In the genomic region with DNA sequence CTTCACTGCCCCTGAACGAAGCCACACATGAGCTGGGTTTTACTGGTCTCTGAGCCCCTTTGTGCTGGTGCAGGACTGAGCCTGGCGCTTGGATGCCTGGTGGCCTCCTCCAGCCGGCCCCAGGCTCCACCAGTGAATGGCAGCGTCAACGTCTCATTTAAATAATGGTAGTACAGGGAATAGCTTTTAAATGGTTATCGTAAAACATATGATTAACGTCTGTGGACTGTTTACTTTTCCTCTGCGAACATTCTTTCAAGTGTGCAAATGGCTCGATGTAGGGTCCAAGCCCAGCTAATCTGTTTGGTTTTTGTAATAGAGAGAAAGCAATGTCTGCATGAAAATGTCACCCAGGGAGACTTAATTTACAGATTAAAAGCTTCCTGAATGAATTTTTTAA, we compare ENCODE assay signal across 29 cellular contexts.
A peak's percentile ranks its signal among the peaks of the same experiment; 100 is the strongest.
DNase-seq lines count a peak whose midpoint lies in the region; ATAC-seq and TF ChIP-seq lines count a peak whose summit lies in the region.
"Had no signal": no experiment of that assay in that cellular context is flagged by ENCODE, and none has a peak within 500 bp of the region (broad histone marks: within the 10 kb centered on the region; RNA-seq: fewer than 3 reads in every experiment).

No MANE protein-coding gene starts in this region.

- 34% methylated on average over 9 of the region's 9 CpGs for WGBS in hepatocyte (ENCODE audit: low lambda C conversion rate, missing lambda C conversion rate)

- intact Hi-C loops in Caco-2 (cut with micrococcal nuclease; ENCODE audit: unreplicated experiment), result no loop called here
- intact Hi-C loops in mucosa of descending colon (cut with DNase I, micrococcal nuclease), result no loop called here

- H3K27me3 Mint-ChIP-seq in Caco-2 (ENCODE audit: insufficient read depth, unreplicated experiment), result no peaks in the 10 kb centered on the region
- H3K27me3 Mint-ChIP-seq in GM23338 (ENCODE audit: insufficient read depth, low read depth, poor library complexity), result peaks cover 26% of the 10 kb centered on the region
- H3K27me3 Mint-ChIP-seq: activated CD4-positive, alpha-beta T cell treated with anti-CD3 and anti-CD28 coated beads, Interleukin-2, amount 10 ng/mL, durations not matched to agents 7 days and 5 days; B cell; IgD-negative memory B cell had no signal

- ATAC-seq in mucosa of descending colon (no peak), HG03108 (IDR thresholded peaks at IDR 0.05; ENCODE audit: unreplicated experiment) (no peak), GM23338 (no peak)
- ATAC-seq: activated CD8-positive, alpha-beta memory T cell treated with anti-CD3 and anti-CD28 coated beads, Interleukin-2, amount 10 ng/mL, durations not matched to agents 7 days and 5 days; gastroesophageal sphincter; left ventricle myocardium superior; natural killer cell; upper lobe of right lung had no signal

- H3K9me3 Mint-ChIP-seq in Caco-2 (ENCODE audit: unreplicated experiment) (no peaks in the 10 kb centered on the region), GM23338 (no peaks in the 10 kb centered on the region)
- H3K9me3 Mint-ChIP-seq: activated CD4-positive, alpha-beta T cell treated with anti-CD3 and anti-CD28 coated beads, Interleukin-2, amount 10 ng/mL, durations not matched to agents 7 days and 5 days; activated T-helper 1 cell treated with anti-CD3 and anti-CD28 coated beads, Interleukin-12 subunit alpha, Interleukin-12 subunit beta, Interleukin-2, Interleukin-4 antibody, amounts not matched to agents 30 ng/mL and 10 ng/mL and 1 ng/mL, durations not matched to agents 14 hours and 24 hours and 36 hours; IgD-negative memory B cell; natural killer cell; T-helper 2 cell treated with Interferon-gamma antibody and Interleukin-4, amounts not matched to agents 5 μg/mL and 100 μg/mL, for 36 hours had no signal

- CTCF ChIA-PET in Caco-2 (lab: Charles Lee), result interaction anchor here (0.5 kb wide), 1 partner anchor 242 kb away, joined by 4 read pairs; no protein-coding TSS in a partner anchor

- H3K4me1 Mint-ChIP-seq in Caco-2 (ENCODE audit: low read depth, unreplicated experiment) (peaks cover 20% of the 10 kb centered on the region), GM23338 (peaks cover 43% of the 10 kb centered on the region)
- H3K4me1 Mint-ChIP-seq: activated CD4-positive, alpha-beta T cell treated with anti-CD3 and anti-CD28 coated beads, Interleukin-2, amount 10 ng/mL, durations not matched to agents 7 days and 5 days; activated CD8-positive, alpha-beta memory T cell treated with anti-CD3 and anti-CD28 coated beads, Interleukin-2, amount 10 ng/mL, durations not matched to agents 7 days and 5 days; B cell; IgD-negative memory B cell had no signal

- H3K27me3 ChIP-seq in Caco-2 (replicated peaks; ENCODE audit: control insufficient read depth, insufficient read depth, low read length) (no peaks in the 10 kb centered on the region), hepatocyte (no peaks in the 10 kb centered on the region), GM23338 (ENCODE audit: insufficient read depth) (no peaks in the 10 kb centered on the region)
- H3K27me3 ChIP-seq: gastroesophageal sphincter, right atrium auricular region, upper lobe of right lung had no signal

- H3K4me2 ChIP-seq in hepatocyte, result peak overlapping the region; percentile 12
- H3K4me2 ChIP-seq in GM23338, result no peak overlapping the region
- H3K4me2 ChIP-seq: A549 had no signal

- peaks cover 20% of the 10 kb centered on the region for H4K20me1 ChIP-seq in hepatocyte (ENCODE audit: insufficient read depth, poor library complexity, severe bottlenecking)
- peaks cover 45% of the 10 kb centered on the region for H4K20me1 ChIP-seq in GM23338 (replicated peaks; ENCODE audit: insufficient read depth)

- POLR2A ChIA-PET in Caco-2 (lab: Charles Lee), result interaction anchor here (0.9 kb wide), 1 partner anchor 33 kb away, joined by 3 read pairs; no protein-coding TSS in a partner anchor

- peak in 1 of 2 experiments; percentile 40 for DNase-seq in Caco-2
- DNase-seq in NCI-H1105 treated with DMSO at 0.1 percent for 48 hours (lab: John Stamatoyannopoulos, UW), result peak; percentile 62
- DNase-seq in NCI-H526 (lab: John Stamatoyannopoulos, UW), result peak; percentile 31 to 53
- DNase-seq in hepatocyte (ENCODE audit: low spot score), result peak; percentile 37
- DNase-seq in NOMO-1 treated with dmso at 0.1 percent for 144 hours (lab: John Stamatoyannopoulos, UW; ENCODE audit: unreplicated experiment), result no peak
- DNase-seq in mucosa of descending colon, result no peak
- DNase-seq in GM23338 (ENCODE audit: low spot score), result no peak
- DNase-seq: activated CD4-positive, alpha-beta T cell treated with anti-CD3 and anti-CD28 coated beads, Interleukin-2, amount 10 ng/mL, durations not matched to agents 7 days and 5 days; activated CD8-positive, alpha-beta memory T cell treated with anti-CD3 and anti-CD28 coated beads, Interleukin-2, amount 10 ng/mL, durations not matched to agents 7 days and 5 days; activated naive CD4-positive, alpha-beta T cell treated with anti-CD3 and anti-CD28 coated beads, Interleukin-2, amount 50 U/mL, for 16 hours; cortex of kidney; DMS79; H7; hypothalamus; left ventricle myocardium superior; midbrain; natural killer cell; NCI-H1694; NCI-H446 treated with DMSO at 0.1 percent for 48 hours; upper lobe of right lung had no signal

- H3K27ac Mint-ChIP-seq in Caco-2 (ENCODE audit: unreplicated experiment) (peak overlapping the region; percentile 69), GM23338 (no peak overlapping the region)
- H3K27ac Mint-ChIP-seq: activated CD4-positive, alpha-beta T cell treated with anti-CD3 and anti-CD28 coated beads, Interleukin-2, amount 10 ng/mL, durations not matched to agents 7 days and 5 days; activated CD8-positive, alpha-beta memory T cell treated with anti-CD3 and anti-CD28 coated beads, Interleukin-2, amount 10 ng/mL, durations not matched to agents 7 days and 5 days; activated T-helper 1 cell treated with anti-CD3 and anti-CD28 coated beads, Interleukin-12 subunit alpha, Interleukin-12 subunit beta, Interleukin-2, Interleukin-4 antibody, amounts not matched to agents 30 ng/mL and 10 ng/mL and 1 ng/mL, durations not matched to agents 14 hours and 24 hours and 36 hours; B cell; IgD-negative memory B cell; natural killer cell; T-helper 2 cell treated with Interferon-gamma antibody and Interleukin-4, amounts not matched to agents 5 μg/mL and 100 μg/mL, for 36 hours had no signal

- H3K79me2 ChIP-seq in hepatocyte (peaks cover 60% of the 10 kb centered on the region), GM23338 (replicated peaks; ENCODE audit: insufficient read depth) (peaks cover 63% of the 10 kb centered on the region)

- H3F3A ChIP-seq in GM23338 (replicated peaks; ENCODE audit: low read depth), result peaks cover 4% of the 10 kb centered on the region; the same call in 1 of the 2 replicates

- H2AFZ ChIP-seq in hepatocyte, result no peak overlapping the region
- H2AFZ ChIP-seq in GM23338, result no peak overlapping the region

- TF ChIP-seq CTCF in Caco-2 (IDR thresholded peaks at IDR 0.05; ENCODE audit: insufficient read depth in 1 of 2, low read depth in 1 of 2, low read length in 1 of 2, severe bottlenecking in 1 of 2, unreplicated experiment in 1 of 2) (no peak), hepatocyte (IDR thresholded peaks at IDR 0.05; ENCODE audit: poor library complexity) (no peak), mucosa of descending colon (IDR thresholded peaks at IDR 0.05) (no peak), GM23338 (conservative IDR thresholded peaks at IDR 0.05; ENCODE audit: low read depth in 2 of 2) (no peak)

- H3K36me3 ChIP-seq in Caco-2 (ENCODE audit: control insufficient read depth, insufficient read depth, low read length), result peaks cover 4% of the 10 kb centered on the region; the same call in 1 of the 2 replicates
- H3K36me3 ChIP-seq in hepatocyte (replicated peaks; ENCODE audit: insufficient read depth, low read depth), result no peaks in the 10 kb centered on the region
- H3K36me3 ChIP-seq in mucosa of descending colon (ENCODE audit: low read depth), result no peaks in the 10 kb centered on the region
- peaks cover 44% of the 10 kb centered on the region for H3K36me3 ChIP-seq in GM23338 (ENCODE audit: insufficient read depth)

- H3K4me1 ChIP-seq in Caco-2, result peaks cover 14% of the 10 kb centered on the region; the same call in 1 of the 2 replicates
- H3K4me1 ChIP-seq in hepatocyte (ENCODE audit: insufficient read depth), result peaks cover 17% of the 10 kb centered on the region
- no peaks in the 10 kb centered on the region for H3K4me1 ChIP-seq in mucosa of descending colon (ENCODE audit: low read depth)
- H3K4me1 ChIP-seq in GM23338 (ENCODE audit: insufficient read depth), result peaks cover 31% of the 10 kb centered on the region
- H3K4me1 ChIP-seq: upper lobe of right lung had no signal

- H3K27ac ChIP-seq in hepatocyte (peak overlapping the region; percentile 69), GM23338 (ENCODE audit: low read depth) (no peak overlapping the region)
- H3K27ac ChIP-seq: gastroesophageal sphincter, right atrium auricular region, upper lobe of right lung, VCaP had no signal

- H3K4me3 Mint-ChIP-seq in Caco-2 (ENCODE audit: unreplicated experiment) (no peak overlapping the region), GM23338 (no peak overlapping the region)
- H3K4me3 Mint-ChIP-seq: activated CD4-positive, alpha-beta T cell treated with anti-CD3 and anti-CD28 coated beads, Interleukin-2, amount 10 ng/mL, durations not matched to agents 7 days and 5 days; activated CD8-positive, alpha-beta memory T cell treated with anti-CD3 and anti-CD28 coated beads, Interleukin-2, amount 10 ng/mL, durations not matched to agents 7 days and 5 days; activated T-helper 1 cell treated with anti-CD3 and anti-CD28 coated beads, Interleukin-12 subunit alpha, Interleukin-12 subunit beta, Interleukin-2, Interleukin-4 antibody, amounts not matched to agents 30 ng/mL and 10 ng/mL and 1 ng/mL, durations not matched to agents 14 hours and 24 hours and 36 hours; B cell; IgD-negative memory B cell; natural killer cell; T-helper 2 cell treated with Interferon-gamma antibody and Interleukin-4, amounts not matched to agents 5 μg/mL and 100 μg/mL, for 36 hours had no signal

- H3K9me3 ChIP-seq in Caco-2 (no peaks in the 10 kb centered on the region), hepatocyte (ENCODE audit: low read depth) (no peaks in the 10 kb centered on the region), mucosa of descending colon (no peaks in the 10 kb centered on the region)
- H3K9me3 ChIP-seq: A549, gastroesophageal sphincter, right atrium auricular region, upper lobe of right lung had no signal

- H3K9me2 ChIP-seq in hepatocyte (replicated peaks; ENCODE audit: insufficient read depth) (no peaks in the 10 kb centered on the region), GM23338 (ENCODE audit: insufficient read depth) (no peaks in the 10 kb centered on the region)

- no TSS peak for BruUV-seq in Caco-2 (replicated peaks; lab: Mats Ljungman, UMichigan)

- peaks cover 43% of the 10 kb centered on the region for H3K36me3 Mint-ChIP-seq in Caco-2 (ENCODE audit: insufficient read depth, unreplicated experiment)
- peaks cover 64% of the 10 kb centered on the region for H3K36me3 Mint-ChIP-seq in GM23338 (ENCODE audit: low read depth)
- H3K36me3 Mint-ChIP-seq: activated CD8-positive, alpha-beta memory T cell treated with anti-CD3 and anti-CD28 coated beads, Interleukin-2, amount 10 ng/mL, durations not matched to agents 7 days and 5 days; natural killer cell had no signal

- no peak overlapping the region for H3K4me3 ChIP-seq in Caco-2 (ENCODE audit: low read depth, low read length)
- no peak overlapping the region for H3K4me3 ChIP-seq in hepatocyte
- no peak overlapping the region for H3K4me3 ChIP-seq in mucosa of descending colon
- H3K4me3 ChIP-seq in GM23338, result no peak overlapping the region
- H3K4me3 ChIP-seq: A549, gastroesophageal sphincter, right atrium auricular region, upper lobe of right lung had no signal

Comparison
In these comparisons a context has a peak if more than half of its experiments do, and no peak if none do; other contexts are left out.
1. DNase-seq: peak in NCI-H1105 treated with DMSO at 0.1 percent for 48 hours (single experiment), NCI-H526 (2 of 2) and hepatocyte (single experiment); none in NOMO-1 treated with dmso at 0.1 percent for 144 hours (single experiment), mucosa of descending colon (0 of 3) and GM23338 (single experiment).